In the genomic region with DNA sequence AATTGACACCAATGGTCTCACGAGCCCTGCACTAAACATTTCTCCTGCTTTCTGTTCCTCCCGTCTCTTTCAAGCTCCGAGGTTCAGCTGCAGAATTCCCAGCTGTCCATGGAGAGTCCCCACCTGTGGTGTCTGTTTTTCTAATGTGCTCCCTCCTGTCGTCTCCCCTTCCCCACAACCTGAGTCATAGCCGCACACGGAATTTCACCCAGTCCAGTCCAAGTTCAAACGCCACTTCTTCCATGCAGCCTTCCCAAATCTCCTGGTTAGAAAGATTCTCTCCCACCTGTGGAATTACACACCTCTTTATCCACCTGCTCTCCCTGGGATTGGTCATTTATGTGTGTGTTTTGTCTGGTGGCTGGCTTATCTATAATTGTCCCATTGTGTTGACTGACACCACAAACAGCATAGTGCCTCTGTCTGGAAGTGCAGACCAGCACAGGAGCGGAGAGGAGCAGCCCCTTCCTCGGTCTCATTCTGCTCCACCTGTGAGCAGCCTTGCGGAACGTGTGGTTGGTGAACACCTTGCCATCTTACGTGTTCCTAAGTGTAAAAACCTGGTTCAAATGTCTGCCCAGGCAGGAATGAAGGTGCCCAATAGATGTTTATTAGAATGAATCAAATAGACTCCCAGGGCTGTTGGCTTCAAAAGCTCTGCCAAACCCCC, we compare ENCODE assay signal across 13 cellular contexts.
"Had no signal": no experiment of that assay in that cellular context is flagged by ENCODE, and none has a peak within 500 bp of the region (broad histone marks: within the 10 kb centered on the region; RNA-seq: fewer than 3 reads in every experiment).

No MANE protein-coding gene starts in this region.

- FAIRE-seq: frontal cortex had no signal

- DNase-seq: activated CD4-positive, alpha-beta T cell treated with anti-CD3 and anti-CD28 coated beads, Interleukin-2, amount 50 U/mL, for 4 hours; activated CD8-positive, alpha-beta memory T cell treated with anti-CD3 and anti-CD28 coated beads, Interleukin-2, amount 10 ng/mL, durations not matched to agents 7 days and 5 days; activated effector memory CD4-positive, alpha-beta T cell treated with anti-CD3 and anti-CD28 coated beads, Interleukin-2, amount 50 U/mL, for 16 hours; activated T-cell treated with anti-CD3 and anti-CD28 coated beads, Interleukin-2, amount 50 U/mL, for 24 hours; amygdala; midbrain; naive B cell; right cardiac atrium had no signal

- H3K9me3 ChIP-seq: tibial nerve had no signal

- H3K9me3 Mint-ChIP-seq: activated T-cell treated with anti-CD3 and anti-CD28 coated beads, Interleukin-2, amount 50 U/mL, for 24 hours; stimulated activated effector memory CD8-positive, alpha-beta T cell treated with anti-CD3 and anti-CD28 coated beads, Interleukin-12 subunit alpha, Interleukin-12 subunit beta, amount 100 ng/mL, for 72 hours had no signal

- H3K4me1 Mint-ChIP-seq: stimulated activated effector memory CD8-positive, alpha-beta T cell treated with anti-CD3 and anti-CD28 coated beads, Interleukin-12 subunit alpha, Interleukin-12 subunit beta, amount 100 ng/mL, for 72 hours had no signal

- ATAC-seq: activated CD4-positive, CD25-positive, alpha-beta regulatory T cell treated with anti-CD3 and anti-CD28 coated beads, Interleukin-2, amount 50 U/mL, for 24 hours; activated CD8-positive, alpha-beta memory T cell treated with anti-CD3 and anti-CD28 coated beads, Interleukin-2, amount 10 ng/mL, durations not matched to agents 7 days and 5 days; right cardiac atrium had no signal

- H3K36me3 ChIP-seq: tibial nerve had no signal

- H3K27ac Mint-ChIP-seq: activated CD8-positive, alpha-beta memory T cell treated with anti-CD3 and anti-CD28 coated beads, Interleukin-2, amount 10 ng/mL, durations not matched to agents 7 days and 5 days; activated naive CD8-positive, alpha-beta T cell; activated T-cell treated with anti-CD3 and anti-CD28 coated beads, Interleukin-2, amount 50 U/mL, for 24 hours; stimulated activated effector memory CD8-positive, alpha-beta T cell treated with anti-CD3 and anti-CD28 coated beads, Interleukin-12 subunit alpha, Interleukin-12 subunit beta, amount 100 ng/mL, for 72 hours had no signal

- H3K4me3 ChIP-seq: tibial nerve had no signal

- H3K36me3 Mint-ChIP-seq: activated CD8-positive, alpha-beta memory T cell treated with anti-CD3 and anti-CD28 coated beads, Interleukin-2, amount 10 ng/mL, durations not matched to agents 7 days and 5 days; activated naive CD8-positive, alpha-beta T cell; stimulated activated effector memory CD8-positive, alpha-beta T cell treated with anti-CD3 and anti-CD28 coated beads, Interleukin-12 subunit alpha, Interleukin-12 subunit beta, amount 100 ng/mL, for 72 hours had no signal

- H3K4me3 Mint-ChIP-seq: activated CD8-positive, alpha-beta memory T cell treated with anti-CD3 and anti-CD28 coated beads, Interleukin-2, amount 10 ng/mL, durations not matched to agents 7 days and 5 days; activated naive CD8-positive, alpha-beta T cell; activated T-cell treated with anti-CD3 and anti-CD28 coated beads, Interleukin-2, amount 50 U/mL, for 24 hours; stimulated activated effector memory CD8-positive, alpha-beta T cell treated with anti-CD3 and anti-CD28 coated beads, Interleukin-12 subunit alpha, Interleukin-12 subunit beta, amount 100 ng/mL, for 72 hours had no signal

- H3K27ac ChIP-seq: tibial nerve had no signal
